In the genomic region with DNA sequence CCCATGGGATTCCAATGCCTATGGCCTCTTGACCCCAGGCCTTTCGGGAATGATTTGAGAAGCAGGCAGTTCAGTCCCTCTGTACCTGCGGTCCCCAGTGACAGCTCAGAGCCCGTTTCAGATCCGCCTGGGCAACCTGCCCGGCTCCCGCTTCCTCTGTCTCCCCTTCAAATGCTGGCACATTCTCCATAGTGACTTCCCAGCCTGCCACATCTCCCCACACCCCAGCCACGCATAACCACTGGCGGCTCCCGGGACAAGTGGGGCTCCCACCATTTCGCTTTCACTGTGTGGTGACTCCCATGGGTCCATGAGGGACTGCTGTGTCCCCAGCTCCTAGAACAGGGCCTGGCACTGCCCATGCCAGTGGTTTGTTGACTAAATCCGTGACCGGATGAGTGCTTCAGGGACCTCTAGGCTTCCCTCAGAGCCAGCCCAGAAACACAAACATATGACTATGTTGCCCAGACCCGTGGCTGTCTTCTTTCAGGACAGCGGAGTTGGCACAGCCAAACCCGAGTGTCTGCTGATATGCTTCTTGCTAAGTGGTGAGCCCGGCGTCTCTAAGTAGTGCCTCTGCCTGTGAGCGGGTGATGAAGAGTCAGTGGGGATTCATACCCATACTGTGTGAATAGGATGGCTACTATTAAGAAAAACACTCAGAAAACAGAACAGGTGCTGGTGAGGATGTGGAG, we compare ENCODE assay signal across 23 cellular contexts.
A peak's percentile ranks its signal among the peaks of the same experiment; 100 is the strongest.
DNase-seq lines count a peak whose midpoint lies in the region; ATAC-seq and TF ChIP-seq lines count a peak whose summit lies in the region.
"Had no signal": no experiment of that assay in that cellular context is flagged by ENCODE, and none has a peak within 500 bp of the region (broad histone marks: within the 10 kb centered on the region; RNA-seq: fewer than 3 reads in every experiment).

No MANE protein-coding gene starts in this region.

- H3K4me1 Mint-ChIP-seq in osteocyte (ENCODE audit: unreplicated experiment) = peaks cover 23% of the 10 kb centered on the region
- H3K4me1 Mint-ChIP-seq: IgD-negative memory B cell had no signal

- peaks cover 10% of the 10 kb centered on the region for H3K36me3 Mint-ChIP-seq in osteocyte (ENCODE audit: unreplicated experiment)
- H3K36me3 Mint-ChIP-seq: IgD-negative memory B cell had no signal

- H3K4me1 ChIP-seq in heart right ventricle = peaks cover 0 to 28% (median 10%) of the 10 kb centered on the region in 9 donors
- no peaks in the 10 kb centered on the region for H3K4me1 ChIP-seq in lower lobe of right lung
- H3K4me1 ChIP-seq: breast epithelium, psoas muscle had no signal

- POLR2A ChIA-PET in AG04450 (lab: Yijun Ruan, JAX) = interaction anchor here (0.8 to 2.0 kb wide), 9 partner anchors 10 to 248 kb away, joined by 3 to 18 read pairs (median 6); no protein-coding TSS in a partner anchor

- no peaks in the 10 kb centered on the region for H3K27me3 Mint-ChIP-seq in osteocyte (ENCODE audit: unreplicated experiment)

- CTCF ChIA-PET in AG04450 (lab: Charles Lee) = no interaction called here

- H3K27ac ChIP-seq in AG04450 (ENCODE audit: low read depth, low read length) = peak overlapping the region; percentile 73
- no peak overlapping the region for H3K27ac ChIP-seq in heart right ventricle
- H3K27ac ChIP-seq in lower lobe of right lung = no peak overlapping the region
- H3K27ac ChIP-seq: breast epithelium, psoas muscle, SK-N-MC, WERI-Rb-1 had no signal

- H3K9me3 ChIP-seq in AG04450 (ENCODE audit: control insufficient read depth, insufficient read depth, low read length) (no peaks in the 10 kb centered on the region), heart right ventricle (no peaks in the 10 kb centered on the region), lower lobe of right lung (no peaks in the 10 kb centered on the region)
- H3K9me3 ChIP-seq: breast epithelium, Peyer's patch, psoas muscle had no signal

- H3K9me3 Mint-ChIP-seq in osteocyte (ENCODE audit: unreplicated experiment) = no peaks in the 10 kb centered on the region
- H3K9me3 Mint-ChIP-seq: GM23338, IgD-negative memory B cell, nephron progenitor cell had no signal

- H3K27me3 ChIP-seq in AG04450 (ENCODE audit: control insufficient read depth, insufficient read depth, low read length) (no peaks in the 10 kb centered on the region), heart right ventricle (peaks cover 0 to 11% (median 0%) of the 10 kb centered on the region in 7 donors), lower lobe of right lung (ENCODE audit: low read depth) (peaks cover 11% of the 10 kb centered on the region)
- H3K27me3 ChIP-seq: breast epithelium, Peyer's patch had no signal

- WGBS in heart right ventricle, 2 donors = 66 to 73% methylated on average over 18 of the region's 18 CpGs

- H3K4me3 Mint-ChIP-seq in osteocyte (ENCODE audit: unreplicated experiment) = no peak overlapping the region
- H3K4me3 Mint-ChIP-seq: GM23338, IgD-negative memory B cell, nephron progenitor cell had no signal

- DNase-seq in AG04450 (ENCODE audit: low read depth, low spot score) (no peak), NCI-H2029 (lab: John Stamatoyannopoulos, UW) (peak; percentile 26), heart right ventricle (peak; percentile 16 to 34), pons (ENCODE audit: low spot score) (peak; percentile 20), NCI-H1436 (lab: John Stamatoyannopoulos, UW) (no peak), HCEC 1CT (no peak), osteocyte (ENCODE audit: extremely low spot score, unreplicated experiment) (no peak), lower lobe of right lung (no peak)
- DNase-seq: activated CD4-positive, alpha-beta T cell treated with anti-CD3 and anti-CD28 coated beads, Interleukin-2, amount 50 U/mL, for 4 hours; activated CD8-positive, alpha-beta memory T cell treated with anti-CD3 and anti-CD28 coated beads, Interleukin-2, amount 50 U/mL, for 48 hours; activated gamma-delta T cell treated with Interleukin-2 at 50 U/mL for 16 hours; dermis blood vessel endothelial cell; MM.1S; NCI-H187 treated with DMSO at 0.1 percent for 48 hours; nephron progenitor cell; WERI-Rb-1 had no signal

- ATAC-seq in heart right ventricle (peak in 6 of 8 donors; percentile 9 to 64 (median 41)), lower lobe of right lung (no peak)
- ATAC-seq: GM12878 had no signal

- TF ChIP-seq CTCF in AG04450 (IDR thresholded peaks at IDR 0.05; ENCODE audit: low read depth, low read length) = no peak
- no peak for TF ChIP-seq CTCF in heart right ventricle (IDR thresholded peaks at IDR 0.05)
- TF ChIP-seq CTCF in osteocyte (IDR thresholded peaks at IDR 0.05) = no peak
- no peak for TF ChIP-seq CTCF in lower lobe of right lung (IDR thresholded peaks at IDR 0.05)

- no peak overlapping the region for H3K27ac Mint-ChIP-seq in osteocyte (ENCODE audit: unreplicated experiment)
- H3K27ac Mint-ChIP-seq: IgD-negative memory B cell, nephron progenitor cell had no signal

- H3K4me3 ChIP-seq in AG04450 (ENCODE audit: low read depth, low read length) (peak overlapping the region; percentile 15), heart right ventricle (no peak overlapping the region), lower lobe of right lung (no peak overlapping the region)
- H3K4me3 ChIP-seq: breast epithelium, GM12878, GM23338, Peyer's patch, psoas muscle, SK-N-MC had no signal

- intact Hi-C loops in heart right ventricle (cut with DNase I) = loop anchor here in 1 of 10 donors (5.0 kb wide), 1 partner anchor 85 kb away; no protein-coding TSS in a partner anchor
- intact Hi-C loops in lower lobe of right lung (cut with DNase I) = no loop called here

- no peaks in the 10 kb centered on the region for H3K36me3 ChIP-seq in heart right ventricle
- H3K36me3 ChIP-seq in lower lobe of right lung = no peaks in the 10 kb centered on the region
- H3K36me3 ChIP-seq: breast epithelium, Peyer's patch, WERI-Rb-1 had no signal

Comparison
In these comparisons a context has a peak if more than half of its experiments do, and no peak if none do; other contexts are left out.
1. DNase-seq: peak in NCI-H2029 (single experiment), heart right ventricle (2 of 2) and pons (single experiment); none in AG04450 (single experiment), NCI-H1436 (single experiment), HCEC 1CT (single experiment), osteocyte (single experiment) and lower lobe of right lung (single experiment).
2. ATAC-seq: peak in heart right ventricle (6 of 8); none in lower lobe of right lung (0 of 2).